ENCODE assay signal across 9 cellular contexts in the genomic region with DNA sequence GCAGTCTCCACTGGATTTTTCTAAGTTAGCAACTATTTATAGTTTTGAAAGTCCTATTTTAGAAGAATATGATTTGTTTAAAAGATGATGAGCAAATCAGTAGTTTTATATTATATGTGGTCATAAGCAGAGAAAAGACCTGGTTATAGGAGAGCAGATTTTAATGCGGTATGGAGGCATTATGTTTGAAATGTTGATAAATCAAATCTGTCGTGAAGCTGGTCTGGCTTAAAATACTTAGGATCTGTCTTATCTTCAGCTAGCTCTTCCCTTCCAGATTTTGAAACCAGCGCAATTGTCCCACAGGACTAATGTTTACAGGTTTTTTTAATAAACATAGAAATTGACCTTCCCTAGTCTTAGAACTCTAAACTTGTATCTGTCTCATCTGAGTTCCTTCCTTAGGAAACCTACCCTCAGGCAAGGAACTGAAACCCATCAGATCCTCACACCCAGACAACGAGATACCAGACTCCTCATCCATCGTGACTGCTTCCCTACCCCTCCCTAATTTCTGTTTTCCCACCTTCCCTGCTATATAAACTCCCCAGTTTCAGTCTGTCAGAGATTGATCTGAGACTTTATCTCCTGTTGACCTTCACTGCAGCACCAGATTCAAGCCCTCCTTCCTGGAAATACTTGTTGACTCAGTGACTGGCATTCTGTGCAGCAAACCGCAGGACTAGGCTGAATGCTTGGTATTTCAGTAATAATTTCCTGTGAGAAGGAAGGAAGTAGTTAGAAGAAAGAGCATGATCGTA. TPM values are rescaled to one million over a fixed set of nuclear protein-coding genes. Genes with fewer than 3 reads are reported as not detected.
DNase-seq lines count a peak whose midpoint lies in the region; ATAC-seq, FAIRE-seq and TF ChIP-seq lines count a peak whose summit lies in the region.
"Had no signal": no experiment of that assay in that cellular context is flagged by ENCODE, and none has a peak within 500 bp of the region (broad histone marks: within the 10 kb centered on the region; RNA-seq: fewer than 3 reads in every experiment).

No MANE protein-coding gene starts in this region.

- TF ChIP-seq POLR2A in GM12892 (IDR thresholded peaks at IDR 0.05; ENCODE audit: low read depth, low read length): no peak

- no peak for FAIRE-seq in GM12892 (lab: Jason Lieb, UNC)

- peak; percentile 5 for DNase-seq in stimulated activated CD8-positive, alpha-beta memory T cell treated with anti-CD3 and anti-CD28 coated beads, Interleukin-15, amount 100 ng/mL, for 4 hours (ENCODE audit: low read depth in 2 of 2)
- DNase-seq in stimulated activated CD8-positive, alpha-beta memory T cell treated with anti-CD3 and anti-CD28 coated beads, Interleukin-4, amount 100 ng/mL, for 48 hours: no peak
- peak; percentile 14 for DNase-seq in activated CD4-positive, alpha-beta T cell treated with anti-CD3 and anti-CD28 coated beads for 48 hours
- DNase-seq in hepatic stellate cell (ENCODE audit: low spot score) (peak; percentile 24), superior temporal gyrus (ENCODE audit: extremely low spot score) (no peak), GM12892 (ENCODE audit: insufficient read length) (no peak), cerebellar cortex (ENCODE audit: low spot score) (no peak)
- DNase-seq: amygdala had no signal

- ATAC-seq in HG02623 (IDR thresholded peaks at IDR 0.05; ENCODE audit: unreplicated experiment): no peak

RNA-seq across cellular contexts. Expression of gene CXCL17, which starts 37.8 kb away (rescaled TPM):
- polyA plus RNA-seq in GM12892 (2012; ENCODE audit: missing spikeins): 0.47 TPM

RNA-seq across cellular contexts. Expression of gene CEACAM1, which starts 47.8 kb away (rescaled TPM):
- polyA plus RNA-seq in GM12892 (2012; ENCODE audit: missing spikeins): 3.8 TPM

RNA-seq across cellular contexts. Expression of gene LIPE, which starts 53.3 kb away (rescaled TPM):
- polyA plus RNA-seq in GM12892 (2012; ENCODE audit: missing spikeins): 2.6 TPM

Comparison
In these comparisons a context has a peak if more than half of its experiments do, and no peak if none do; other contexts are left out.
1. DNase-seq: peak in stimulated activated CD8-positive, alpha-beta memory T cell treated with anti-CD3 and anti-CD28 coated beads, Interleukin-15, amount 100 ng/mL, for 4 hours (2 of 2), activated CD4-positive, alpha-beta T cell treated with anti-CD3 and anti-CD28 coated beads for 48 hours (single experiment) and hepatic stellate cell (single experiment); none in stimulated activated CD8-positive, alpha-beta memory T cell treated with anti-CD3 and anti-CD28 coated beads, Interleukin-4, amount 100 ng/mL, for 48 hours (single experiment), superior temporal gyrus (single experiment), GM12892 (single experiment) and cerebellar cortex (single experiment).